6 cellular contexts compared by ENCODE assay signal in the genomic region with DNA sequence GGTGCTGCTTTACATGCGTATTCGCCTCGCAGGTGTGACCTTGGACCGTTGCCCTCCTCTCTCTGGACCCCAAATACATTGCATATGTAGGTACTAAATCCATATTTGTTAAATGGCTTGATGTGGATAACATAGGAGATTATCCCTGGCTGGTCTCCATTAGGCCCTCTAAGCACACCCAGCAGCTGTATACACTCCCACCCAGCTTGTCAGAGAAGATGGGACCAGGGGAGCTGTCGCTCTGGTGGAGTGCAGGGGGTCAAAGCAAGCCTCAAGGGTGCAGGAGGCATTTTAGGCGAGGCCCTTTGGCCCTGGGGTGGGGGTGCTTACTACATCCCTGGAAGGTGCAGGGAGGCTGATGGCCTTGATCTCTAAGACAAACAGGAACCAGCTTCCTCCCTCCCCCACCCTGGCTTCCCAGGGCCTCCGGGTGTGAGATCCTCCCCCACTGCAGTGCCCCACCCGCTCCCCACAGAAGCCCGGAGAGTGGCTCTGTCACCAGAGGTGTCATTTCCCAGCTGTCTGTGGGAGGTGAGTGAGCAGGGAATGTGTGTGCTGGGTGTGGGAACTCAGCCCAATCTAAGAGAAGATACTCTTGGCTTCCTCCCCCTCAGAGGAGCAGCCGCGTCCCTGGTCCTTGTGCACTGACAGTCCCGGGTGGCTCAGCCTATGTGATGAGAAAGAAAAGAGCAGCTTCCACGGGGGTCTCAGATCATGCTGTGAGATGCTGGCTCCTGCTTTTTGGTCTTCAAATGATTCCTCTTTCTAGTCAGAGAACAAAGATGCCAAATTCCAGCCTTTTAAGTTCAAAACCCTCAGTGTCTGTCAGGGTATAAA. TPM values are rescaled to one million over a fixed set of nuclear protein-coding genes. Genes with fewer than 3 reads are reported as not detected.
DNase-seq lines count a peak whose midpoint lies in the region; ATAC-seq lines count a peak whose summit lies in the region.

No MANE protein-coding gene starts in this region.

- ATAC-seq in right cardiac atrium: peak; percentile 85 to 86
- no peak for ATAC-seq in GM21619 (IDR thresholded peaks at IDR 0.05; ENCODE audit: unreplicated experiment)

- no peaks in the 10 kb centered on the region for H3K9me3 ChIP-seq in right cardiac atrium (ENCODE audit: control insufficient read depth, low read length)

- DNase-seq in DMS 273 (lab: John Stamatoyannopoulos, UW; ENCODE audit: unreplicated experiment) (peak; percentile 35), DMS 273 treated with DMSO at 0.1 percent for 48 hours (lab: John Stamatoyannopoulos, UW) (no peak), right cardiac atrium (peak; percentile 84 to 94 (median 93))
- DNase-seq in activated CD8-positive, alpha-beta memory T cell treated with anti-CD3 and anti-CD28 coated beads, Interleukin-2, amount 50 U/mL, for 24 hours (ENCODE audit: extremely low read depth): peak; percentile 59
- DNase-seq in stimulated activated CD4-positive, alpha-beta T cell treated with anti-CD3 and anti-CD28 coated beads, TNF-alpha, amount 100 ng/mL, for 24 hours (ENCODE audit: low read depth in 3 of 3): peak; percentile 46 to 82 (median 62)

- peaks cover 22% of the 10 kb centered on the region for H3K4me1 ChIP-seq in right cardiac atrium (ENCODE audit: control insufficient read depth, insufficient read depth, low read length)

- no peak overlapping the region for H3K4me3 ChIP-seq in right cardiac atrium (ENCODE audit: low read length)

- peak overlapping the region; percentile 94 for H3K27ac ChIP-seq in right cardiac atrium (ENCODE audit: low read length)

- intact Hi-C loops in right cardiac atrium (cut with DNase I): no loop called here

- H3K27me3 ChIP-seq in right cardiac atrium (ENCODE audit: control insufficient read depth, insufficient read depth): no peaks in the 10 kb centered on the region

- 19% methylated on average over 13 of the region's 13 CpGs for WGBS in right cardiac atrium

RNA-seq across cellular contexts. Expression of gene VAMP2, which starts 1.4 kb away (rescaled TPM):
- 10 to 100 TPM; 68.7 to 74.9 (median 71.8) TPM for total RNA-seq in right cardiac atrium
- 50.2 TPM for polyA plus RNA-seq in right cardiac atrium

RNA-seq across cellular contexts. Expression of gene TMEM107, which starts 12.0 kb away (rescaled TPM):
- total RNA-seq in right cardiac atrium: 10 to 100 TPM in 2 of 4 donors, 1 to 10 TPM in 2; 7.1 to 11.4 (median 9.2) TPM
- 7.2 TPM for polyA plus RNA-seq in right cardiac atrium

RNA-seq across cellular contexts. Expression of gene PER1, which starts 12.0 kb away (rescaled TPM):
- 100 to 1,000 TPM in 3 of 4 donors, 10 to 100 TPM in 1; 96.2 to 150 (median 124) TPM for total RNA-seq in right cardiac atrium
- 110 TPM for polyA plus RNA-seq in right cardiac atrium

RNA-seq across cellular contexts. Expression of gene BORCS6, which starts 25.8 kb away (rescaled TPM):
- 1 to 10 TPM; 7.0 to 9.9 (median 9.6) TPM for total RNA-seq in right cardiac atrium
- polyA plus RNA-seq in right cardiac atrium: 7.3 TPM

RNA-seq across cellular contexts. Expression of gene HES7, which starts 40.3 kb away (rescaled TPM):
- under 1 TPM; 0.62 to 0.76 (median 0.73) TPM for total RNA-seq in right cardiac atrium
- polyA plus RNA-seq in right cardiac atrium: 0.25 TPM
